8 cellular contexts compared by ENCODE assay signal in the genomic region with DNA sequence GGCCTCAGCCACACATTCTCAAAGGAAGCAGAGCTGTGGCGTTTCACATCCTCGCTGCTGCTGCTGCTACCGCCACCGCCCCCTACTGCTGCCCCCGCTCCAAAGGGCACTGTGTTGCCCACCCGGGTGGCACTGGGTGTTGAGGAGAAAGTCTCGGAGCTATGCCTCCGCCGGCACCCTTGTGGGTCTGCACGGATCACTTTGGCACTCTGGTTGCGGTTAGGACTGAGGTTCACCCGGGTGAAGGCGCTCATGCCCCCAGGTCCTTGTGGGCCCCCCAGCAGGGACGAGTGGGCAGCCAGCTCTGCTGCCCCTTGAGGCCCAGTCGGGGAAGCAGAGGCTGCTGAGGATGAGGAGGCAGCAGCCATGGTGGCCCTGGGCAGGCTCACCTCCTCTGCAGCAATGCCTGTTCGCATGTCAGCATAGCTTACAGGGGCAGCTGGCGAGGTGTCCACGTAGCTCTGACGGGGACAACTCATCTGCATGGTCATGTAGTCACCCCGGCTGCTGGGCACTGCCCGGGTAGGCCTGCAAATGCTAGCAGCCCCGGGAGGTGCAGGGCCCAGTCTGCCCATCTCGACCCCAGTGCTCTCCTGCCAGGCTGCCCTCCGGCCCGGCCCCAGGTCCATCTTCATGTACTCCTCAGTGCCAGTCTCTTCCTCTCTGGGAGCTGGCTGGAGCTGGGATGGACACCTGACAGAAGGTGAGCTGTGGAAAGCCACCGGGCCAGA. TPM values are rescaled to one million over a fixed set of nuclear protein-coding genes. Genes with fewer than 3 reads are reported as not detected.
DNase-seq lines count a peak whose midpoint lies in the region; ATAC-seq and TF ChIP-seq lines count a peak whose summit lies in the region.

No MANE protein-coding gene starts in this region.

- peaks cover 69% of the 10 kb centered on the region for H3K36me3 Mint-ChIP-seq in Caco-2 (ENCODE audit: insufficient read depth, unreplicated experiment)

- POLR2A ChIA-PET in Caco-2 (lab: Charles Lee), result interaction anchor here (0.8 kb wide), 1 partner anchor 62 kb away, joined by 3 read pairs; no protein-coding TSS in a partner anchor

- H3K27me3 ChIP-seq in Caco-2 (replicated peaks; ENCODE audit: control insufficient read depth, insufficient read depth, low read length) (no peaks in the 10 kb centered on the region), SU-DHL-6 (ENCODE audit: low read length) (no peaks in the 10 kb centered on the region), prostate gland (replicated peaks; ENCODE audit: insufficient read depth) (no peaks in the 10 kb centered on the region)

- H3K4me1 ChIP-seq in Caco-2, result peaks cover 28% of the 10 kb centered on the region
- H3K4me1 ChIP-seq in prostate gland (replicated peaks), result no peaks in the 10 kb centered on the region

- no peaks in the 10 kb centered on the region for H3K9me3 Mint-ChIP-seq in Caco-2 (ENCODE audit: unreplicated experiment)

- H3K27ac ChIP-seq in SU-DHL-6 (ENCODE audit: low read depth, low read length) (no peak overlapping the region), prostate gland (peak overlapping the region; percentile 92 to 93)

- H3K4me2 ChIP-seq in SU-DHL-6 (ENCODE audit: low read depth, low read length, poor library complexity, severe bottlenecking), result peak overlapping the region; percentile 91

- H3K9ac ChIP-seq in SU-DHL-6 (ENCODE audit: low read length), result peak overlapping the region; percentile 83

- H3F3A ChIP-seq in SU-DHL-6 (ENCODE audit: insufficient read depth), result peaks cover 31% of the 10 kb centered on the region

- TF ChIP-seq CTCF in Caco-2 (IDR thresholded peaks at IDR 0.05; ENCODE audit: insufficient read depth in 1 of 2, low read depth in 1 of 2, low read length in 1 of 2, severe bottlenecking in 1 of 2, unreplicated experiment in 1 of 2) (no peak), SU-DHL-6 (IDR thresholded peaks at IDR 0.05; ENCODE audit: insufficient read depth, low read length, poor library complexity, severe bottlenecking) (peak; percentile 22), prostate gland (IDR thresholded peaks at IDR 0.05) (peak in 1 of 4 experiments; percentile 14)

- peak overlapping the region; percentile 29 for H3K27ac Mint-ChIP-seq in Caco-2 (ENCODE audit: unreplicated experiment)

- peaks cover 9% of the 10 kb centered on the region for H3K36me3 ChIP-seq in Caco-2 (ENCODE audit: control insufficient read depth, insufficient read depth, low read length)
- no peaks in the 10 kb centered on the region for H3K36me3 ChIP-seq in SU-DHL-6 (ENCODE audit: low read length)
- no peaks in the 10 kb centered on the region for H3K36me3 ChIP-seq in prostate gland

- H3K4me1 Mint-ChIP-seq in Caco-2 (ENCODE audit: low read depth, unreplicated experiment), result peaks cover 13% of the 10 kb centered on the region

- no peaks in the 10 kb centered on the region for H4K20me1 ChIP-seq in SU-DHL-6 (ENCODE audit: low read depth, low read length)

- H3K79me2 ChIP-seq in SU-DHL-6 (ENCODE audit: insufficient read depth, low read length), result peaks cover 70% of the 10 kb centered on the region

- intact Hi-C loops in Caco-2 (cut with micrococcal nuclease; ENCODE audit: unreplicated experiment) (loop anchor here (2.0 to 10.0 kb wide), 3 partner anchors 23 to 171 kb away; no protein-coding TSS in a partner anchor), Right ventricle myocardium inferior (cut with DNase I) (loop anchor here (5.0 kb wide), 1 partner anchor 143 kb away; no protein-coding TSS in a partner anchor), prostate gland (cut with DNase I) (loop anchor here (5.0 to 10.0 kb wide), 5 partner anchors 73 to 581 kb away; no protein-coding TSS in a partner anchor)

- CTCF ChIA-PET in Caco-2 (lab: Charles Lee), result no interaction called here

- peak overlapping the region; percentile 85 for H3K4me3 Mint-ChIP-seq in Caco-2 (ENCODE audit: unreplicated experiment)

- no peaks in the 10 kb centered on the region for H3K9me2 ChIP-seq in SU-DHL-6 (replicated peaks; ENCODE audit: insufficient read depth, low read length)

- ATAC-seq in Right ventricle myocardium inferior (no peak), GM19467 (IDR thresholded peaks at IDR 0.05; ENCODE audit: unreplicated experiment) (no peak), GM19463 (IDR thresholded peaks at IDR 0.05; ENCODE audit: unreplicated experiment) (no peak)

- H3K4me3 ChIP-seq in Caco-2 (ENCODE audit: low read depth, low read length) (peak overlapping the region; percentile 11; the same call in 1 of the 2 replicates), SU-DHL-6 (ENCODE audit: insufficient read depth, low read length, poor library complexity, severe bottlenecking) (peak overlapping the region; percentile 73), prostate gland (peak overlapping the region; percentile 52 to 60)

- no peak for TF ChIP-seq POLR2A in prostate gland (IDR thresholded peaks at IDR 0.05)

- no TSS peak for BruUV-seq in Caco-2 (replicated peaks; lab: Mats Ljungman, UMichigan)

- H3K9me3 ChIP-seq in Caco-2, result no peaks in the 10 kb centered on the region
- no peaks in the 10 kb centered on the region for H3K9me3 ChIP-seq in SU-DHL-6 (ENCODE audit: insufficient read depth, low read length)
- H3K9me3 ChIP-seq in prostate gland, result no peaks in the 10 kb centered on the region

- WGBS in prostate gland, result 35% methylated on average over 25 of the region's 26 CpGs

- no peaks in the 10 kb centered on the region for H3K27me3 Mint-ChIP-seq in Caco-2 (ENCODE audit: insufficient read depth, unreplicated experiment)

- no peak overlapping the region for H2AFZ ChIP-seq in SU-DHL-6 (ENCODE audit: low read depth, low read length, severe bottlenecking)

- DNase-seq in Caco-2 (no peak), Right ventricle myocardium inferior (ENCODE audit: missing footprints) (peak; percentile 79), prostate gland (ENCODE audit: low spot score) (peak; percentile 35), SW480 (ENCODE audit: low spot score) (no peak), NAMALWA (ENCODE audit: low spot score) (no peak)

RNA-seq across cellular contexts. Expression of a gene that starts 4.2 kb away (rescaled TPM):
- total RNA-seq in Caco-2 (2022) (27.9 and 32.4 TPM in 2 replicates), Right ventricle myocardium inferior (15.9 TPM), prostate gland (10 to 100 TPM; 37.6 to 40.6 TPM)

RNA-seq across cellular contexts. Expression of a gene that starts 40.4 kb away (rescaled TPM):
- total RNA-seq in Caco-2 (2022) (14.3 and 16.5 TPM in 2 replicates), Right ventricle myocardium inferior (30.5 TPM), prostate gland (10 to 100 TPM; 16.5 to 33.5 TPM)

Comparison
In these comparisons a context has a peak if more than half of its experiments do, and no peak if none do; other contexts are left out.
1. DNase-seq: peak in Right ventricle myocardium inferior (single experiment) and prostate gland (single experiment); none in Caco-2 (0 of 2), SW480 (single experiment) and NAMALWA (single experiment).
2. H3K4me3 ChIP-seq: peak in every context shown above with its lines; median percentile 73 in SU-DHL-6; 56 in prostate gland; 11 in Caco-2.